Comparison of ENCODE assay signal across 17 cellular contexts in genomic region chr14:65213316-65213715, GRCh38.
"Had no signal": no experiment of that assay in that cellular context is flagged by ENCODE, and none has a peak within 500 bp of the region (broad histone marks: within the 10 kb centered on the region; RNA-seq: fewer than 3 reads in every experiment).

No MANE protein-coding gene starts in this region.

- H3K4me3 Mint-ChIP-seq: activated CD8-positive, alpha-beta memory T cell treated with anti-CD3 and anti-CD28 coated beads, Interleukin-2, amount 10 ng/mL, durations not matched to agents 7 days and 5 days; activated naive CD8-positive, alpha-beta T cell; activated T-cell treated with anti-CD3 and anti-CD28 coated beads, Interleukin-2, amount 50 U/mL, for 24 hours; effector memory CD8-positive, alpha-beta T cell; nephron; T-helper 1 cell treated with Interleukin-12 subunit alpha and Interleukin-12 subunit beta and Interleukin-4 antibody, amounts not matched to agents 30 μg/mL and 1 μg/mL, for 36 hours had no signal

- FAIRE-seq: bronchial epithelial cell, TTC549 had no signal

- H3K4me3 ChIP-seq: coronary artery, upper lobe of right lung had no signal

- H3K9me3 Mint-ChIP-seq: activated T-cell treated with anti-CD3 and anti-CD28 coated beads, Interleukin-2, amount 50 U/mL, for 24 hours; effector memory CD8-positive, alpha-beta T cell; nephron; T-helper 1 cell treated with Interleukin-12 subunit alpha and Interleukin-12 subunit beta and Interleukin-4 antibody, amounts not matched to agents 30 μg/mL and 1 μg/mL, for 36 hours had no signal

- H3K27me3 Mint-ChIP-seq: activated CD8-positive, alpha-beta memory T cell treated with anti-CD3 and anti-CD28 coated beads, Interleukin-2, amount 10 ng/mL, durations not matched to agents 7 days and 5 days; activated naive CD8-positive, alpha-beta T cell; activated T-cell treated with anti-CD3 and anti-CD28 coated beads, Interleukin-2, amount 50 U/mL, for 24 hours had no signal

- ATAC-seq: activated CD8-positive, alpha-beta memory T cell treated with anti-CD3 and anti-CD28 coated beads, Interleukin-2, amount 10 ng/mL, durations not matched to agents 7 days and 5 days; effector memory CD8-positive, alpha-beta T cell; left lobe of liver; stimulated activated naive CD8-positive, alpha-beta T cell treated with anti-CD3 and anti-CD28 coated beads, Interleukin-15, Interleukin-2, amounts not matched to agents 100 U/mL and 50 U/mL, for 24 hours; upper lobe of right lung had no signal

- H3K36me3 Mint-ChIP-seq: activated naive CD8-positive, alpha-beta T cell had no signal

- DNase-seq: activated CD4-positive, alpha-beta T cell treated with anti-CD3 and anti-CD28 coated beads, Interleukin-2, amount 50 U/mL, for 4 hours; activated CD4-positive, CD25-positive, alpha-beta regulatory T cell treated with anti-CD3 and anti-CD28 coated beads, Interleukin-2, amount 50 U/mL, for 72 hours; activated CD8-positive, alpha-beta memory T cell treated with anti-CD3 and anti-CD28 coated beads, Interleukin-2, amount 10 ng/mL, durations not matched to agents 7 days and 5 days; activated gamma-delta T cell; activated T-cell treated with anti-CD3 and anti-CD28 coated beads, Interleukin-2, amount 50 U/mL, for 24 hours; anterior cingulate cortex; effector memory CD8-positive, alpha-beta T cell; stimulated activated CD4-positive, alpha-beta T cell treated with anti-CD3 and anti-CD28 coated beads, Interleukin-2, amount 100 ng/mL, for 48 hours; stimulated activated naive CD8-positive, alpha-beta T cell treated with anti-CD3 and anti-CD28 coated beads, Interleukin-15, Interleukin-2, amounts not matched to agents 100 U/mL and 50 U/mL, for 24 hours; upper lobe of right lung had no signal

- H3K27ac Mint-ChIP-seq: activated CD8-positive, alpha-beta memory T cell treated with anti-CD3 and anti-CD28 coated beads, Interleukin-2, amount 10 ng/mL, durations not matched to agents 7 days and 5 days; activated naive CD8-positive, alpha-beta T cell; activated T-cell treated with anti-CD3 and anti-CD28 coated beads, Interleukin-2, amount 50 U/mL, for 24 hours; effector memory CD8-positive, alpha-beta T cell; nephron had no signal
